ENCODE assay signal across 15 cellular contexts in genomic region chr3:102124301-102125158, GRCh38.
DNase-seq lines count a peak whose midpoint lies in the region; ATAC-seq and TF ChIP-seq lines count a peak whose summit lies in the region.
"Had no signal": no experiment of that assay in that cellular context is flagged by ENCODE, and none has a peak within 500 bp of the region (broad histone marks: within the 10 kb centered on the region; RNA-seq: fewer than 3 reads in every experiment).

No MANE protein-coding gene starts in this region.

- no peak overlapping the region for H3K4me3 ChIP-seq in upper lobe of right lung
- H3K4me3 ChIP-seq: GM23338, psoas muscle had no signal

- peaks cover 12% of the 10 kb centered on the region for H3K36me3 Mint-ChIP-seq in chondrocyte (ENCODE audit: low read depth)
- H3K36me3 Mint-ChIP-seq in progenitor cell of endocrine pancreas (ENCODE audit: insufficient read depth) = peaks cover 2% of the 10 kb centered on the region

- H3K9me3 Mint-ChIP-seq in chondrocyte (ENCODE audit: low read depth) = peaks cover 25% of the 10 kb centered on the region
- H3K9me3 Mint-ChIP-seq in progenitor cell of endocrine pancreas (ENCODE audit: low read depth) = peaks cover 21% of the 10 kb centered on the region

- H3K27ac Mint-ChIP-seq in chondrocyte (ENCODE audit: unreplicated experiment) (peak overlapping the region; percentile 66), progenitor cell of endocrine pancreas (no peak overlapping the region)
- H3K27ac Mint-ChIP-seq: GM23338, memory B cell had no signal

- no peaks in the 10 kb centered on the region for H3K9me3 ChIP-seq in upper lobe of right lung

- no peaks in the 10 kb centered on the region for H3K27me3 ChIP-seq in upper lobe of right lung

- H3K36me3 ChIP-seq in upper lobe of right lung = no peaks in the 10 kb centered on the region

- ATAC-seq in upper lobe of right lung = peak; percentile 56
- ATAC-seq in HG02973 (IDR thresholded peaks at IDR 0.05; ENCODE audit: unreplicated experiment) = no peak
- ATAC-seq: activated T-cell treated with anti-CD3 and anti-CD28 coated beads, Interleukin-2, amount 50 U/mL, for 4 hours; GM23338; psoas muscle had no signal

- intact Hi-C loops in upper lobe of right lung (cut with DNase I) = no loop called here

- H3K4me3 Mint-ChIP-seq in chondrocyte (ENCODE audit: unreplicated experiment) = no peak overlapping the region
- H3K4me3 Mint-ChIP-seq in progenitor cell of endocrine pancreas (ENCODE audit: low read depth) = no peak overlapping the region
- H3K4me3 Mint-ChIP-seq: activated T-cell treated with anti-CD3 and anti-CD28 coated beads, Interleukin-2, amount 50 U/mL, for 4 hours; central memory CD8-positive, alpha-beta T cell; GM23338; memory B cell had no signal

- H3K4me1 ChIP-seq in upper lobe of right lung = peaks cover 8% of the 10 kb centered on the region

- no peak for TF ChIP-seq CTCF in chondrocyte (IDR thresholded peaks at IDR 0.05)
- no peak for TF ChIP-seq CTCF in upper lobe of right lung (IDR thresholded peaks at IDR 0.05)
- TF ChIP-seq CTCF in progenitor cell of endocrine pancreas (IDR thresholded peaks at IDR 0.05; ENCODE audit: unreplicated experiment) = no peak

- no peak overlapping the region for H3K27ac ChIP-seq in upper lobe of right lung
- H3K27ac ChIP-seq: psoas muscle had no signal

- H3K4me1 Mint-ChIP-seq in chondrocyte (ENCODE audit: low read depth) (peaks cover 23% of the 10 kb centered on the region), progenitor cell of endocrine pancreas (ENCODE audit: low read depth) (peaks cover 6% of the 10 kb centered on the region)
- H3K4me1 Mint-ChIP-seq: central memory CD8-positive, alpha-beta T cell; GM23338; memory B cell had no signal

- peak; percentile 30 for DNase-seq in NCI-H460 (ENCODE audit: extremely low read depth, low read depth)
- DNase-seq in chondrocyte (ENCODE audit: low spot score) = no peak
- DNase-seq in iris pigment epithelial cell (ENCODE audit: low read depth) = peak; percentile 82
- DNase-seq in upper lobe of right lung = no peak
- no peak for DNase-seq in progenitor cell of endocrine pancreas (ENCODE audit: low spot score, unreplicated experiment)
- no peak for DNase-seq in COR-L47 (lab: John Stamatoyannopoulos, UW)
- DNase-seq: activated T-cell treated with anti-CD3 and anti-CD28 coated beads, Interleukin-2, amount 50 U/mL, for 4 hours; DMS 273 treated with DMSO at 0.1 percent for 48 hours; NCI-H1436 treated with DMSO at 0.1 percent for 48 hours; NCI-H774; psoas muscle had no signal

- no peaks in the 10 kb centered on the region for H3K27me3 Mint-ChIP-seq in chondrocyte (ENCODE audit: low read depth)
- H3K27me3 Mint-ChIP-seq in progenitor cell of endocrine pancreas = no peaks in the 10 kb centered on the region
- H3K27me3 Mint-ChIP-seq: central memory CD8-positive, alpha-beta T cell; memory B cell had no signal

Comparison
In these comparisons a context has a peak if more than half of its experiments do, and no peak if none do; other contexts are left out.
1. DNase-seq: peak in NCI-H460 (single experiment) and iris pigment epithelial cell (single experiment); none in chondrocyte (single experiment), upper lobe of right lung (single experiment), progenitor cell of endocrine pancreas (single experiment) and COR-L47 (single experiment).